ENCODE assay signal across 8 cellular contexts in the genomic region with DNA sequence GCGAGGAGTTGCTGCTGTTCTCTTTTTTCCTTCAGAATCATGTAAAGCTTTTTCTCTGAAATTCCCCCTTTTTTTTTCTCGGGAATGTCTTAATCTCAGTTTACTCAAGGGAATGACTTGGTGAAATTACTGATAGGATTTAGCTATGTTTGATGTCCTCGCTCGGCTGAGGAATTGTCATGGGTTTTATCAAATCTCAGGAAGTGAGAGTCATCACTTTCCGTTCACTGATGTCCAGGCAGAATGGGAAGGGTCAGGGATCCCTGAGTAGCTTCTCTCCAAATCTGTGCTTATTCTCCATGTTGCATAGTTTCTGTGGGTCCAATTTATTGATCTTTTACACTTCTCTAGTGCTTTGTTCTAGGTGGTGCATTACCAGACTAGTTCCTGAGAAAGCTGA. TPM values are rescaled to one million over a fixed set of nuclear protein-coding genes. Genes with fewer than 3 reads are reported as not detected.
DNase-seq lines count a peak whose midpoint lies in the region; ATAC-seq, FAIRE-seq and TF ChIP-seq lines count a peak whose summit lies in the region.

No MANE protein-coding gene starts in this region.

- H3K9ac ChIP-seq in fibroblast of lung (ENCODE audit: insufficient read depth, low read length) = no peak overlapping the region

- TF ChIP-seq POLR2A in gastrocnemius medialis (IDR thresholded peaks at IDR 0.05) = no peak
- TF ChIP-seq POLR2A in GM12891 (IDR thresholded peaks at IDR 0.05; ENCODE audit: low read depth, low read length) = no peak

- POLR2A ChIA-PET in T-cell (lab: Charles Lee) = interaction anchor here (0.6 to 1.0 kb wide), 6 partner anchors 44 to 654 kb away, joined by 3 to 5 read pairs (median 4); no protein-coding TSS in a partner anchor

- in situ Hi-C loops in gastrocnemius medialis (cut with MboI; ENCODE audit: low sequenced_read_pairs in 4 of 4) = loop anchor here in 1 of 4 donors (10.0 kb wide), 1 partner anchor 51 kb away; the partner anchor contains the start of gene METTL9

- H2AFZ ChIP-seq in fibroblast of lung (ENCODE audit: low read length) = no peak overlapping the region

- H3K4me3 ChIP-seq in DOHH2 (ENCODE audit: low read length) (peak overlapping the region; percentile 73), fibroblast of lung (replicated peaks in 1 of 4; ENCODE audit: control extremely low read depth in 1 of 4, insufficient read depth in 1 of 4, low read depth in 3 of 4, low read length in 4 of 4) (no peak overlapping the region), gastrocnemius medialis (peak overlapping the region in 3 of 4 donors; percentile 19 to 42 (median 37))

- H3K27me3 ChIP-seq in DOHH2 (ENCODE audit: control insufficient read depth, low read length) = no peaks in the 10 kb centered on the region
- no peaks in the 10 kb centered on the region for H3K27me3 ChIP-seq in fibroblast of lung (ENCODE audit: control insufficient read depth, insufficient read depth, low read length)
- H3K27me3 ChIP-seq in gastrocnemius medialis = no peaks in the 10 kb centered on the region

- H3K9me2 ChIP-seq in DOHH2 (replicated peaks; ENCODE audit: control insufficient read depth, low read length) = no peaks in the 10 kb centered on the region

- H3K27ac Mint-ChIP-seq in T-cell = peak overlapping the region; percentile 96

- intact Hi-C loops in gastrocnemius medialis (cut with DNase I; ENCODE audit: low total_unique reads) = no loop called here

- H3K79me2 ChIP-seq in DOHH2 (ENCODE audit: control insufficient read depth, low read length) = peaks cover 63% of the 10 kb centered on the region
- peaks cover 6% of the 10 kb centered on the region for H3K79me2 ChIP-seq in fibroblast of lung (ENCODE audit: control insufficient read depth, insufficient read depth, low read length)

- no peaks in the 10 kb centered on the region for H4K20me1 ChIP-seq in DOHH2 (ENCODE audit: control insufficient read depth, insufficient read depth, low read depth, low read length)
- no peaks in the 10 kb centered on the region for H4K20me1 ChIP-seq in fibroblast of lung (ENCODE audit: control insufficient read depth, extremely low read depth, insufficient read depth, low read length)

- no peak for ATAC-seq in T-cell (replicated peaks in 1 of 4)
- no peak for ATAC-seq in gastrocnemius medialis

- H3K9me3 ChIP-seq in DOHH2 (ENCODE audit: control insufficient read depth, insufficient read depth, low read length) (no peaks in the 10 kb centered on the region), fibroblast of lung (ENCODE audit: control insufficient read depth, insufficient read depth, low read depth, low read length) (no peaks in the 10 kb centered on the region), gastrocnemius medialis (no peaks in the 10 kb centered on the region)

- no peak for FAIRE-seq in urothelium cell line (lab: Jason Lieb, UNC)
- no peak for FAIRE-seq in GM12891 (lab: Jason Lieb, UNC)

- peaks cover 43% of the 10 kb centered on the region for H3F3A ChIP-seq in DOHH2 (ENCODE audit: control insufficient read depth, insufficient read depth)

- H3K27ac ChIP-seq in DOHH2 (ENCODE audit: low read depth, low read length) (peak overlapping the region; percentile 98), fibroblast of lung (ENCODE audit: insufficient read depth, low read length) (peak overlapping the region; percentile 52), gastrocnemius medialis (peak overlapping the region; percentile 41 to 64 (median 54))

- H3K36me3 ChIP-seq in DOHH2 (ENCODE audit: control insufficient read depth, low read length) (peaks cover 19% of the 10 kb centered on the region), fibroblast of lung (ENCODE audit: control insufficient read depth, insufficient read depth, low read length) (peaks cover 2% of the 10 kb centered on the region), gastrocnemius medialis (no peaks in the 10 kb centered on the region)

- DNase-seq in T-cell (no peak), fibroblast of lung (ENCODE audit: low read depth in 2 of 2) (no peak), gastrocnemius medialis (no peak), anterior cingulate cortex (lab: John Stamatoyannopoulos, UW) (no peak), urothelium cell line (ENCODE audit: low spot score) (no peak), RKO (ENCODE audit: low spot score) (no peak), GM12891 (ENCODE audit: insufficient read length, low spot score) (no peak)

- H3K4me1 ChIP-seq in DOHH2 (ENCODE audit: control insufficient read depth, low read length) (peaks cover 98% of the 10 kb centered on the region), fibroblast of lung (ENCODE audit: control insufficient read depth, extremely low read depth, insufficient read depth, low read length) (no peaks in the 10 kb centered on the region), gastrocnemius medialis (peaks cover 12 to 29% of the 10 kb centered on the region in 2 donors)

- peak overlapping the region; percentile 97 for H3K4me2 ChIP-seq in DOHH2 (ENCODE audit: low read length)
- H3K4me2 ChIP-seq in fibroblast of lung (ENCODE audit: extremely low read depth, insufficient read depth, low read length) = no peak overlapping the region

- no peaks in the 10 kb centered on the region for H3K27me3 Mint-ChIP-seq in T-cell

- H3K4me1 Mint-ChIP-seq in T-cell = peaks cover 52 to 59% (median 58%) of the 10 kb centered on the region in 3 donors

- TF ChIP-seq CTCF in DOHH2 (IDR thresholded peaks at IDR 0.05; ENCODE audit: low read depth, low read length, poor library complexity, severe bottlenecking) (no peak), fibroblast of lung (conservative IDR thresholded peaks at IDR 0.05 in 1 of 2, IDR thresholded peaks at IDR 0.05 in 1 of 2; ENCODE audit: low read depth in 1 of 2, low read length in 2 of 2) (no peak), gastrocnemius medialis (IDR thresholded peaks at IDR 0.05 in 4 of 5, conservative IDR thresholded peaks at IDR 0.05 in 1 of 5) (no peak)

- CTCF ChIA-PET in T-cell (lab: Charles Lee) = interaction anchor here (0.7 to 3.0 kb wide), 5 partner anchors 11 to 49 kb away, joined by 3 to 19 read pairs (median 5); no protein-coding TSS in a partner anchor

- H3K36me3 Mint-ChIP-seq in T-cell = no peaks in the 10 kb centered on the region

- H3K4me3 Mint-ChIP-seq in T-cell = peak overlapping the region; percentile 67 to 80 (median 77)

- H3K9me3 Mint-ChIP-seq in T-cell = no peaks in the 10 kb centered on the region

TF ChIP-seq in GM12891, 5 proteins besides CTCF, POLR2A, EP300 and RAD21:
- TF ChIP-seq SPI1 (IDR thresholded peaks at IDR 0.05; ENCODE audit: low read depth, low read length) (no peak), TAF1 (IDR thresholded peaks at IDR 0.05; ENCODE audit: low read depth, low read length) (no peak), PAX5 (IDR thresholded peaks at IDR 0.05; ENCODE audit: insufficient read depth, low read length, severe bottlenecking) (no peak), POU2F2 (IDR thresholded peaks at IDR 0.05; ENCODE audit: low read depth, low read length) (no peak), POLR2AphosphoS5 (IDR thresholded peaks at IDR 0.05; ENCODE audit: low read depth, low read length) (no peak)

RNA-seq across cellular contexts. Expression of gene IGSF6, which starts 6.3 kb away (rescaled TPM):
- under 1 TPM; 0.15 to 0.60 (median 0.28) TPM for total RNA-seq in T-cell
- total RNA-seq in fibroblast of lung = under 0.01 TPM in 1 of 2 replicates, not detected in the other
- not detected in 2 replicates for polyA plus RNA-seq in fibroblast of lung
- 0.03 and 0.08 TPM in 2 replicates for polyA plus RNA-seq in fibroblast of lung (2012)
- not detected in 2 replicates for polyA minus RNA-seq in fibroblast of lung (ENCODE audit: low replicate concordance)
- under 1 TPM; 0.10 to 0.60 (median 0.39) TPM for total RNA-seq in gastrocnemius medialis
- 0.17 TPM for polyA plus RNA-seq in GM12891 (2012; ENCODE audit: low read depth, missing spikeins)

RNA-seq across cellular contexts. Expression of gene OTOA, which starts 17.7 kb away (rescaled TPM):
- total RNA-seq in T-cell (under 1 TPM in 3 of 5 donors, not detected in 2; 0.18 to 0.20 (median 0.19) TPM), fibroblast of lung (0.17 TPM in 1 of 2 replicates, not detected in the other), gastrocnemius medialis (1 to 10 TPM in 1 of 4 donors, not detected in 3; 1.6 TPM)
- not detected in 2 replicates for polyA plus RNA-seq in fibroblast of lung
- polyA plus RNA-seq in fibroblast of lung (2012) = not detected in 2 replicates
- not detected in 2 replicates for polyA minus RNA-seq in fibroblast of lung (ENCODE audit: low replicate concordance)
- polyA plus RNA-seq in GM12891 (2012; ENCODE audit: low read depth, missing spikeins) = 0.06 TPM

RNA-seq across cellular contexts. Expression of gene METTL9, which starts 46.7 kb away (rescaled TPM):
- total RNA-seq in T-cell (10 to 100 TPM; 69.3 to 93.3 (median 75.5) TPM), fibroblast of lung (163 and 176 TPM in 2 replicates), gastrocnemius medialis (100 to 1,000 TPM in 2 of 4 donors, 10 to 100 TPM in 2; 87.2 to 109 (median 96.8) TPM)
- polyA plus RNA-seq in fibroblast of lung = 104 and 124 TPM in 2 replicates
- 89.4 and 97.9 TPM in 2 replicates for polyA plus RNA-seq in fibroblast of lung (2012)
- polyA minus RNA-seq in fibroblast of lung (ENCODE audit: low replicate concordance) = 5.7 and 10.0 TPM in 2 replicates
- polyA plus RNA-seq in GM12891 (2012; ENCODE audit: low read depth, missing spikeins) = 47.5 TPM

Comparison
In these comparisons a context has a peak if more than half of its experiments do, and no peak if none do; other contexts are left out.
1. H3K4me3 ChIP-seq: peak in DOHH2 (single experiment) and gastrocnemius medialis (3 of 4); none in fibroblast of lung (0 of 4).
2. Peak in every context shown above with its lines, with median percentiles within 50 percentile points of each other: H3K27ac ChIP-seq.